In the genomic region with DNA sequence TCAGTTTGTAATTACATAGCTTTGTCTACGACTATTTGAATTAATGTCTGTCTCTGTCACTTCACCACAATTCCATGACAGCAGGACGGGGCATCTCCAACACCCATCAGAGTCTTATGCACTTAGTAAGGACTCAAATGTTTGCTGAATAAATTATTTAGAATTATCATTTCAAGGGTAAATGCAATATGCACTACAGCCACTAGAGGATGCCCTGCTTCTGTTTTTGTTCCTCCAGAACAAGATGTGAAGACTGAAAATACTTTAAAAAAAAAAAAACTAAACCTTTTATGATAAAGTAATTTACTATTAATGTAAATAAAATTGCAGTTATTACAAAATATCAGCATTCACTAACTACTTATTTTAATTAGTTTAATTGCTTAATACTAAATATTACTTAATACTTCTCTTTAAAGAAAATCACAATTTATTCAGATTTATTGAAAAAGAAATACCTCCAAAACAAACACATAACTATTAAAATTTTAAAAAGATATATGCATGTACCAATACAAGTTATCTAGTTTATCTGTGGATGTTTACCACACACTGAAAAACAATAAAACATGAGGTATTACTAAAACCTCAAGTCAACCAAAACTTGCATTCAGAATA, we compare ENCODE assay signal across 8 cellular contexts. TPM values are rescaled to one million over a fixed set of nuclear protein-coding genes. Genes with fewer than 3 reads are reported as not detected.
A peak's percentile ranks its signal among the peaks of the same experiment; 100 is the strongest.
DNase-seq lines count a peak whose midpoint lies in the region; ATAC-seq, FAIRE-seq and TF ChIP-seq lines count a peak whose summit lies in the region.

No MANE protein-coding gene starts in this region.

- H3K4me3 Mint-ChIP-seq in HFFc6 (no peak overlapping the region), brain (peak overlapping the region in 1 of 5 experiments; percentile 12)

- no peak overlapping the region for H2AFZ ChIP-seq in PC-9
- no peak overlapping the region for H2AFZ ChIP-seq in HepG2 (ENCODE audit: low read length)

- no peak for TF ChIP-seq POLR2A in HepG2 (IDR thresholded peaks at IDR 0.05; ENCODE audit: insufficient read depth in 1 of 2, low read depth in 2 of 2, low read length in 2 of 2)

- DNase-seq in DMS114 treated with DMSO at 0.1 percent for 48 hours (lab: John Stamatoyannopoulos, UW; ENCODE audit: unreplicated experiment) = peak; percentile 12
- DNase-seq in HFFc6 = peak; percentile 61
- DNase-seq in PC-9 = peak; percentile 6 to 57
- peak; percentile 44 for DNase-seq in HepG2 (ENCODE audit: low spot score)
- peak; percentile 90 for DNase-seq in superior temporal gyrus (ENCODE audit: extremely low spot score)
- DNase-seq in MG63 = no peak

- no peak; the same call in 1 of the 2 replicates for TF ChIP-seq RAD21 in HepG2 (CRISPR knock-in tag; IDR thresholded peaks at IDR 0.05)

- peak; percentile 99 for TF ChIP-seq CTCF in HFFc6 (IDR thresholded peaks at IDR 0.05)
- peak; percentile 97 for TF ChIP-seq CTCF in PC-9 (conservative IDR thresholded peaks at IDR 0.05)
- peak; percentile 94 to 97 for TF ChIP-seq CTCF in brain (conservative IDR thresholded peaks at IDR 0.05)
- peak; percentile 69 for TF ChIP-seq CTCF in HepG2 (CRISPR knock-in tag; IDR thresholded peaks at IDR 0.05)

- H3K27ac Mint-ChIP-seq in HFFc6 (no peak overlapping the region), brain (no peak overlapping the region)

- H3K36me3 ChIP-seq in PC-9 (ENCODE audit: low read depth) (no peaks in the 10 kb centered on the region), HepG2 (replicated peaks in 1 of 2; ENCODE audit: control insufficient read depth in 1 of 2, insufficient read depth in 2 of 2, low read length in 2 of 2) (no peaks in the 10 kb centered on the region), MG63 (no peaks in the 10 kb centered on the region)

- no peaks in the 10 kb centered on the region for H3K9me3 Mint-ChIP-seq in HFFc6
- no peaks in the 10 kb centered on the region for H3K9me3 Mint-ChIP-seq in brain

- no peak overlapping the region for H3K9ac ChIP-seq in HepG2 (ENCODE audit: insufficient read depth, low read depth, low read length)

- H3K79me2 ChIP-seq in PC-9 (ENCODE audit: low read depth) (peaks cover 41% of the 10 kb centered on the region), HepG2 (ENCODE audit: insufficient read depth, low read length) (peaks cover 43% of the 10 kb centered on the region)

- H3K4me2 ChIP-seq in PC-9 = 0 out of 2 replicates have a peak overlapping the region, but pooled peaks have one; percentile 87
- no peak overlapping the region for H3K4me2 ChIP-seq in HepG2 (ENCODE audit: low read depth, low read length)

- in situ Hi-C loops in HepG2 (cut with HindIII; ENCODE audit: extremely low pct_ligation_motif_present, low pct_unique_long_range_greater_than_20kb) = no loop called here

- FAIRE-seq in HepG2 (lab: Jason Lieb, UNC) = no peak

- H3K4me1 Mint-ChIP-seq in HFFc6 (ENCODE audit: low read depth) (peaks cover 25% of the 10 kb centered on the region), brain (peaks cover 27% of the 10 kb centered on the region)

- peaks cover 6% of the 10 kb centered on the region for H4K20me1 ChIP-seq in PC-9 (ENCODE audit: insufficient read depth)
- H4K20me1 ChIP-seq in HepG2 (ENCODE audit: insufficient read depth, low read length) = peaks cover 5% of the 10 kb centered on the region; the same call in 1 of the 2 replicates

- H3K27ac ChIP-seq in PC-9 (no peak overlapping the region), HepG2 (ENCODE audit: extremely low read length, insufficient read depth, low read length) (no peak overlapping the region)

- intact Hi-C loops in PC-9 (cut with micrococcal nuclease; ENCODE audit: unreplicated experiment) (loop anchor here (1.0 to 10.0 kb wide), 3 partner anchors 66 to 531 kb away; a partner anchor contains a TSS), HepG2 (cut with micrococcal nuclease; ENCODE audit: unreplicated experiment) (loop anchor here (1.0 to 10.0 kb wide), 4 partner anchors 66 to 401 kb away; a partner anchor contains a TSS)

- peaks cover 8% of the 10 kb centered on the region for H3F3A ChIP-seq in PC-9 (ENCODE audit: insufficient read depth, low read depth)

- H3K36me3 Mint-ChIP-seq in HFFc6 (ENCODE audit: low read depth) (no peaks in the 10 kb centered on the region; the same call in 1 of the 2 replicates), brain (no peaks in the 10 kb centered on the region)

- no peaks in the 10 kb centered on the region for H3K27me3 ChIP-seq in PC-9 (ENCODE audit: insufficient read depth, low read depth)
- H3K27me3 ChIP-seq in HepG2 (ENCODE audit: control insufficient read depth in 1 of 2, insufficient read depth in 2 of 2, low read length in 2 of 2) = no peaks in the 10 kb centered on the region; a peak in 1 of 5 replicates
- H3K27me3 ChIP-seq in MG63 = no peaks in the 10 kb centered on the region

- 3% methylated on average over 2 of the region's 2 CpGs for WGBS in HepG2 (ENCODE audit: low lambda C conversion rate)

- H3K4me1 ChIP-seq in PC-9 (replicated peaks; ENCODE audit: insufficient read depth) (peaks cover 12% of the 10 kb centered on the region), HepG2 (ENCODE audit: insufficient read depth, low read length) (peaks cover 15% of the 10 kb centered on the region)

- CTCF ChIA-PET in PC-9 (lab: Charles Lee) (interaction anchor here (0.5 kb wide), 1 partner anchor 177 kb away, joined by 6 read pairs; no protein-coding TSS in a partner anchor), HepG2 (lab: Yijun Ruan, JAX; ENCODE audit: low intra/inter-chr PET ratio, low total read pairs) (interaction anchor here (0.8 to 2.3 kb wide), 3 partner anchors 66 to 401 kb away, joined by 3 to 33 read pairs (median 3); no protein-coding TSS in a partner anchor)

- no peaks in the 10 kb centered on the region for H3K27me3 Mint-ChIP-seq in HFFc6 (ENCODE audit: insufficient read depth)
- H3K27me3 Mint-ChIP-seq in brain = peaks cover 20% of the 10 kb centered on the region

- H3K9me3 ChIP-seq in PC-9 (ENCODE audit: insufficient read depth, low read depth) (no peaks in the 10 kb centered on the region), HepG2 (ENCODE audit: low read length) (no peaks in the 10 kb centered on the region), MG63 (no peaks in the 10 kb centered on the region)

- POLR2A ChIA-PET in PC-9 (lab: Charles Lee; ENCODE audit: unreplicated experiment) = no interaction called here
- POLR2A ChIA-PET in HepG2 (lab: Yijun Ruan, JAX) = no interaction called here

- BruUV-seq in PC-9 (replicated peaks; lab: Mats Ljungman, UMichigan) (no TSS peak), HepG2 (replicated peaks; lab: Mats Ljungman, UMichigan) (no TSS peak)

- ATAC-seq in HepG2 = no peak
- no peak for ATAC-seq in GM21723 (IDR thresholded peaks at IDR 0.05; ENCODE audit: unreplicated experiment)

- TF ChIP-seq EP300 in HepG2 (IDR thresholded peaks at IDR 0.05; ENCODE audit: low read depth in 2 of 2, low read length in 2 of 2) = no peak
- no peak for TF ChIP-seq EP300 in HepG2 (CRISPR knock-in tag; IDR thresholded peaks at IDR 0.05; ENCODE audit: borderline replicate concordance)

- no peaks in the 10 kb centered on the region for H3K9me2 ChIP-seq in PC-9 (ENCODE audit: insufficient read depth)

- no peak overlapping the region for H3K4me3 ChIP-seq in PC-9
- H3K4me3 ChIP-seq in HepG2 (replicated peaks in 1 of 3; ENCODE audit: insufficient read depth in 1 of 3, low read depth in 2 of 3, low read length in 3 of 3) = no peak overlapping the region
- H3K4me3 ChIP-seq in MG63 = no peak overlapping the region

RNA-seq across cellular contexts. Expression of a gene that starts 3.2 kb away (rescaled TPM):
- 10 to 100 TPM; 21.0 to 25.9 (median 24.7) TPM for total RNA-seq in HFFc6 (2021; fragmentation: NEBNext Ultra II Directional; extraction: Animal tissue kit (Norgen Biotek cat#: 25700))
- total RNA-seq in PC-9 (2021) = 14.6 and 20.3 TPM in 2 replicates
- 6.4 TPM for polyA plus RNA-seq in brain (ENCODE audit: insufficient read depth, low read depth, low replicate concordance)
- total RNA-seq in HepG2 (2016; rRNA removed; fragmentation: Illumina TruSeq; extraction: Trizol) = 33.6 and 33.8 TPM in 2 replicates
- total RNA-seq in HepG2 (2016; cell fraction: cytosol; rRNA removed; fragmentation: Illumina TruSeq; extraction: Trizol; ENCODE audit: low read depth) = 11.4 and 12.2 TPM in 2 replicates
- total RNA-seq in HepG2 (2016; cell fraction: insoluble cytoplasmic fraction; rRNA removed; fragmentation: Illumina TruSeq; extraction: Trizol) = 27.0 and 36.7 TPM in 2 replicates
- total RNA-seq in HepG2 (2016; cell fraction: membrane; rRNA removed; fragmentation: Illumina TruSeq; extraction: Trizol) = 14.7 and 19.9 TPM in 2 replicates
- total RNA-seq in HepG2 (2016; cell fraction: nucleus; rRNA removed; fragmentation: Illumina TruSeq; extraction: Trizol) = 64.8 and 68.2 TPM in 2 replicates
- polyA plus RNA-seq in HepG2 (2011; rRNA removed) = 10.1 and 15.5 TPM in 2 replicates
- 5.4 and 8.6 TPM in 2 replicates for polyA plus RNA-seq in HepG2 (2011; cell fraction: cytosol; rRNA removed)
- polyA plus RNA-seq in HepG2 (2011; cell fraction: nucleus; rRNA removed) = 6.7 and 7.9 TPM in 2 replicates
- 9.8 and 13.4 TPM in 2 replicates for polyA plus RNA-seq in HepG2 (2012)
- polyA plus RNA-seq in HepG2 (2016; cell fraction: cytosol; fragmentation: Illumina TruSeq; extraction: Trizol; ENCODE audit: low read depth) = 2.1 and 2.5 TPM in 2 replicates
- 16.3 and 17.1 TPM in 2 replicates for polyA plus RNA-seq in HepG2 (2016; cell fraction: insoluble cytoplasmic fraction; fragmentation: Illumina TruSeq; extraction: Trizol; ENCODE audit: low read depth)
- 6.5 and 7.5 TPM in 2 replicates for polyA plus RNA-seq in HepG2 (2016; cell fraction: membrane; fragmentation: Illumina TruSeq; extraction: Trizol; ENCODE audit: low read depth)
- 23.4 and 27.6 TPM in 2 replicates for polyA plus RNA-seq in HepG2 (2016; cell fraction: nucleus; fragmentation: Illumina TruSeq; extraction: Trizol; ENCODE audit: insufficient read depth, low read depth)
- 45.3 and 46.7 TPM in 2 replicates for polyA minus RNA-seq in HepG2 (2011; rRNA and poly(A)+ RNA removed; ENCODE audit: low replicate concordance)
- 16.9 and 20.0 TPM in 2 replicates for polyA minus RNA-seq in HepG2 (2011; cell fraction: cytosol; rRNA and poly(A)+ RNA removed)
- 90.6 and 114 TPM in 2 replicates for polyA minus RNA-seq in HepG2 (2011; cell fraction: nucleus; rRNA and poly(A)+ RNA removed)
- total RNA-seq in MG63 (2014; rRNA removed; shearing (Covaris generic); ENCODE audit: low replicate concordance) = 14.5 and 19.2 TPM in 2 replicates

RNA-seq across cellular contexts. Expression of a gene that starts 3.4 kb away (rescaled TPM):
- total RNA-seq in HFFc6 (2021; fragmentation: NEBNext Ultra II Directional; extraction: Animal tissue kit (Norgen Biotek cat#: 25700)) = 10 to 100 TPM; 24.6 to 30.3 (median 26.6) TPM
- 19.6 and 20.1 TPM in 2 replicates for total RNA-seq in PC-9 (2021)
- polyA plus RNA-seq in brain (ENCODE audit: insufficient read depth, low read depth, low replicate concordance) = 9.3 TPM
- 31.7 and 37.7 TPM in 2 replicates for total RNA-seq in HepG2 (2016; rRNA removed; fragmentation: Illumina TruSeq; extraction: Trizol)
- total RNA-seq in HepG2 (2016; cell fraction: cytosol; rRNA removed; fragmentation: Illumina TruSeq; extraction: Trizol; ENCODE audit: low read depth) = 3.3 and 4.1 TPM in 2 replicates
- total RNA-seq in HepG2 (2016; cell fraction: insoluble cytoplasmic fraction; rRNA removed; fragmentation: Illumina TruSeq; extraction: Trizol) = 30.9 and 34.7 TPM in 2 replicates
- 4.1 and 6.3 TPM in 2 replicates for total RNA-seq in HepG2 (2016; cell fraction: membrane; rRNA removed; fragmentation: Illumina TruSeq; extraction: Trizol)
- 55.4 and 59.6 TPM in 2 replicates for total RNA-seq in HepG2 (2016; cell fraction: nucleus; rRNA removed; fragmentation: Illumina TruSeq; extraction: Trizol)
- polyA plus RNA-seq in HepG2 (2011; rRNA removed) = 5.6 and 7.6 TPM in 2 replicates
- 2.5 and 2.7 TPM in 2 replicates for polyA plus RNA-seq in HepG2 (2011; cell fraction: cytosol; rRNA removed)
- polyA plus RNA-seq in HepG2 (2011; cell fraction: nucleus; rRNA removed) = 14.1 and 20.4 TPM in 2 replicates
- polyA plus RNA-seq in HepG2 (2012) = 7.7 and 9.3 TPM in 2 replicates
- 0.33 and 0.52 TPM in 2 replicates for polyA plus RNA-seq in HepG2 (2016; cell fraction: cytosol; fragmentation: Illumina TruSeq; extraction: Trizol; ENCODE audit: low read depth)
- polyA plus RNA-seq in HepG2 (2016; cell fraction: insoluble cytoplasmic fraction; fragmentation: Illumina TruSeq; extraction: Trizol; ENCODE audit: low read depth) = 17.8 and 20.6 TPM in 2 replicates
- polyA plus RNA-seq in HepG2 (2016; cell fraction: membrane; fragmentation: Illumina TruSeq; extraction: Trizol; ENCODE audit: low read depth) = 0.93 and 0.98 TPM in 2 replicates
- 34.5 and 36.4 TPM in 2 replicates for polyA plus RNA-seq in HepG2 (2016; cell fraction: nucleus; fragmentation: Illumina TruSeq; extraction: Trizol; ENCODE audit: insufficient read depth, low read depth)
- 47.4 and 47.9 TPM in 2 replicates for polyA minus RNA-seq in HepG2 (2011; rRNA and poly(A)+ RNA removed; ENCODE audit: low replicate concordance)
- polyA minus RNA-seq in HepG2 (2011; cell fraction: cytosol; rRNA and poly(A)+ RNA removed) = 7.7 and 8.6 TPM in 2 replicates
- polyA minus RNA-seq in HepG2 (2011; cell fraction: nucleus; rRNA and poly(A)+ RNA removed) = 143 and 163 TPM in 2 replicates
- 17.2 and 31.9 TPM in 2 replicates for total RNA-seq in MG63 (2014; rRNA removed; shearing (Covaris generic); ENCODE audit: low replicate concordance)
